In the genomic region with DNA sequence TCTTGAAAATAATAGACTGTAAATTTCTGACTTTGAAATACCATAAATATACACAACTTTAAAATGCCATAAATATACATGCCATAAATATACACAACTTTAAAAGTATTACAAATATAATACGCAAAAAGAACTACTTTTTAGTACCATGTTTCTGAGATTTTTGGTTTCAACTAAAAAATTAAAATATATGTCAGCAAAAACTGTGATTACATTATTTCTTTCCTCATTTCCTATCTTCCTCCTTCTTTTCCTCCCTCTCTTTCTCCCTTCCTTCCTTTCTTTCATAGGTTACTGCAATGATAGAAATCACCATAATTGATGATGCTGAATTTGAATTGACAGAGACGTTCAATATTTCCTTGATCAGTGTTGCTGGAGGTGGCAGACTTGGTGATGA, we compare ENCODE assay signal across 30 cellular contexts.
"Had no signal": no experiment of that assay in that cellular context is flagged by ENCODE, and none has a peak within 500 bp of the region (broad histone marks: within the 10 kb centered on the region; RNA-seq: fewer than 3 reads in every experiment).

No MANE protein-coding gene starts in this region.

- H3K36me3 Mint-ChIP-seq: natural killer cell; stimulated activated memory B cell treated with anti-CD40 and anti-IgM and Interleukin-4, amounts not matched to agents 10 μg/mL and 1 μg/mL and 100 μg/mL, for 72 hours had no signal

- H3K27ac ChIP-seq: neural progenitor cell, ovary, parathyroid adenoma, psoas muscle, skin epidermis, spleen, stomach, thoracic aorta, thyroid gland, tibial nerve, upper lobe of left lung, vagina had no signal

- H3K27ac Mint-ChIP-seq: natural killer cell; nephron; neural progenitor cell; progenitor cell of endocrine pancreas; stimulated activated memory B cell treated with anti-CD40 and anti-IgM and Interleukin-4, amounts not matched to agents 10 μg/mL and 1 μg/mL and 100 μg/mL, for 72 hours; stimulated activated naive CD8-positive, alpha-beta T cell treated with anti-CD3 and anti-CD28 coated beads, Interleukin-15, Interleukin-2, amounts not matched to agents 100 ng/mL and 50 ng/mL, for 24 hours had no signal

- H3K9me3 ChIP-seq: ovary, psoas muscle, spleen, stomach, thoracic aorta, thyroid gland, tibial nerve, upper lobe of left lung, vagina had no signal

- ATAC-seq: natural killer cell; psoas muscle; right cardiac atrium; sciatic nerve; stimulated activated memory B cell treated with anti-CD40 and anti-IgM and Interleukin-4, amounts not matched to agents 10 μg/mL and 1 μg/mL and 100 μg/mL, for 72 hours had no signal

- H3K27me3 Mint-ChIP-seq: progenitor cell of endocrine pancreas had no signal

- H3K4me1 ChIP-seq: neural progenitor cell, parathyroid adenoma, psoas muscle, spleen, stomach, thyroid gland, tibial nerve, upper lobe of left lung, vagina had no signal

- H2AFZ ChIP-seq: neural progenitor cell, parathyroid adenoma had no signal

- H3K4me1 Mint-ChIP-seq: natural killer cell; neural progenitor cell; stimulated activated memory B cell treated with anti-CD40 and anti-IgM and Interleukin-4, amounts not matched to agents 10 μg/mL and 1 μg/mL and 100 μg/mL, for 72 hours had no signal

- H3K4me2 ChIP-seq: neural progenitor cell, smooth muscle cell had no signal

- DNase-seq: natural killer cell; occipital lobe; ovary; posterior cingulate gyrus; psoas muscle; right cardiac atrium; spleen; stimulated activated CD4-positive, alpha-beta T cell treated with anti-CD3 and anti-CD28 coated beads, Interleukin-12 subunit alpha, Interleukin-12 subunit beta, amount 100 ng/mL, for 4 hours; stimulated activated CD4-positive, alpha-beta T cell treated with anti-CD3 and anti-CD28 coated beads, Interleukin-1b, Interleukin-23, amount 100 ng/mL, for 48 hours; stimulated activated CD4-positive, alpha-beta T cell treated with anti-CD3 and anti-CD28 coated beads, Interleukin-4, amount 100 ng/mL, for 1 hour; stimulated activated CD4-positive, alpha-beta T cell treated with anti-CD3 and anti-CD28 coated beads, Interleukin-4, amount 100 ng/mL, for 4 hours; stimulated activated CD8-positive, alpha-beta memory T cell treated with anti-CD3 and anti-CD28 coated beads, Interleukin-4, amount 100 ng/mL, for 48 hours; stimulated activated naive CD4-positive, alpha-beta T cell; stomach; thyroid gland; trophoblast cell; upper lobe of left lung had no signal

- H3K79me2 ChIP-seq: parathyroid adenoma had no signal

- H3K36me3 ChIP-seq: ovary, spleen, stomach, thoracic aorta, thyroid gland, tibial nerve, upper lobe of left lung, vagina had no signal

- H3K9me3 Mint-ChIP-seq: natural killer cell; nephron; neural progenitor cell; stimulated activated memory B cell treated with anti-CD40 and anti-IgM and Interleukin-4, amounts not matched to agents 10 μg/mL and 1 μg/mL and 100 μg/mL, for 72 hours; stimulated activated naive CD8-positive, alpha-beta T cell treated with anti-CD3 and anti-CD28 coated beads, Interleukin-15, Interleukin-2, amounts not matched to agents 100 ng/mL and 50 ng/mL, for 24 hours had no signal

- H3K9ac ChIP-seq: neural progenitor cell, parathyroid adenoma had no signal

- H3K4me3 ChIP-seq: neural progenitor cell, ovary, psoas muscle, skin epidermis, smooth muscle cell, spleen, stomach, thoracic aorta, thyroid gland, tibial nerve, upper lobe of left lung, vagina had no signal

- H3K4me3 Mint-ChIP-seq: natural killer cell; nephron; neural progenitor cell; stimulated activated memory B cell treated with anti-CD40 and anti-IgM and Interleukin-4, amounts not matched to agents 10 μg/mL and 1 μg/mL and 100 μg/mL, for 72 hours; stimulated activated naive CD8-positive, alpha-beta T cell treated with anti-CD3 and anti-CD28 coated beads, Interleukin-15, Interleukin-2, amounts not matched to agents 100 ng/mL and 50 ng/mL, for 24 hours had no signal

- FAIRE-seq: urothelium cell line had no signal

- H3K27me3 ChIP-seq: neural progenitor cell, ovary, spleen, stomach, thyroid gland, tibial nerve, upper lobe of left lung, vagina had no signal
